In the genomic region with DNA sequence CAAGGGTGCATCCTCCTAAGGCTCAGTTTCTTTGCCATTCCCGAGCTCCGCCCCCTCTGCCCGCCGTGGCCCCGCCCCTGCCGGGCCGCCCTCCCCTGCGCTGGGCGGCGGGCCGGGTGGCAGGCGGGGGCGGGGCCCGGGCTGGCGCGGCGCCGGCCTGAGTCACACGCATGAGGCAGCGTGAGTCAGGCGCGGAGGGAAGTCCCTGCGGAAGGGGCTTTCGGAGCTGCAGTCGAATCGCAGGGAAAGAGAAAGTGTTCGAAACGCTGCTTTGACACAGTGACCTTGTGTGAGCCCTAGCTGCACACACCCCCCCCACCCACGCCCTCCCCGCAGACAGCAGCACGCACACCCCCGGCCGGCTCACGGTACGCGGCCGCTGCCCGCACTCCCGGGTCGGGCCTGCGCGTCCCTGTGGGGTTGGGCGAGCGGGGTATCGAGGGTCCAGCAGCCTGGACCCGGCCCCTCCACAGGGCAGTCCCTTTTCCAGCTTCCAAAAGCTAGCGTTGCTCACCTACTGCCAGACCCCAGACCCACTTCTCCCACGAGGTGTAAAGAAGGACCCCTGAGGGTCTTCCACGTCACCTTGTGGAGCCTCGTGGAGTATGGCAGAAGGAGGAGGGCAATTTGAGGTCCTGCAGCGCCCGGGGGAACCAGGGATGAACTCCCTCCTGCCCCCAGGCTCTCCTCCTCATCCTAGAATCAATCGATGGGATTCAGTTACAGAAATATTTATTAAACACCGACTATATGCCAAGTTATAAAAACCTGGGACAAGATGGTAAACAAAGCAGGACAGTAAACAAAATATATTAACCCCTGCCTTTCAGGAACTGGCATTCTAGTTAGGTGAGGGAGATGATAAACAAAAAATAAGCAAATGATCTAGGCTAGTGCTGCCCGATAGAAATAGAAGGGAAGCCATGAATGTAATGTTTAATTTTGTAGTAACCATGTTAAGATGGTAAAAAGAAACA, we compare ENCODE assay signal across 8 cellular contexts. TPM values are rescaled to one million over a fixed set of nuclear protein-coding genes. Genes with fewer than 3 reads are reported as not detected.
DNase-seq lines count a peak whose midpoint lies in the region; ATAC-seq lines count a peak whose summit lies in the region.

No MANE protein-coding gene starts in this region.

- DNase-seq in CMK (ENCODE audit: low read depth), result peak; percentile 87
- DNase-seq in HPDE6-E6E7 (ENCODE audit: extremely low spot score), result peak; percentile 96
- peak; percentile 91 for DNase-seq in NOMO-1 treated with DMSO at 0.1 percent for 48 hours (lab: John Stamatoyannopoulos, UW; ENCODE audit: unreplicated experiment)
- peak; percentile 90 for DNase-seq in activated CD8-positive, alpha-beta memory T cell treated with anti-CD3 and anti-CD28 coated beads, Interleukin-2, amount 50 U/mL, for 1 hour (ENCODE audit: extremely low read depth)
- peak; percentile 87 for DNase-seq in stimulated activated CD8-positive, alpha-beta memory T cell treated with anti-CD3 and anti-CD28 coated beads, Interleukin-15, amount 100 ng/mL, for 24 hours (ENCODE audit: low read depth)

- H3K27ac ChIP-seq in mesodermal cell (ENCODE audit: low read depth, low read length, severe bottlenecking), result peak overlapping the region; percentile 89

- H3K9ac ChIP-seq in endocrine pancreas (ENCODE audit: control insufficient read depth, insufficient read depth, low read length), result peak overlapping the region; percentile 92

- no peaks in the 10 kb centered on the region for H3K36me3 ChIP-seq in endocrine pancreas (ENCODE audit: control insufficient read depth, insufficient read depth, low read length)
- H3K36me3 ChIP-seq in mesodermal cell (ENCODE audit: control insufficient read depth, insufficient read depth, low read length), result no peaks in the 10 kb centered on the region

- H3K4me3 ChIP-seq in endocrine pancreas (ENCODE audit: control insufficient read depth, insufficient read depth, low read length) (peak overlapping the region; percentile 65), mesodermal cell (ENCODE audit: extremely low read depth, insufficient read depth, low read length, poor library complexity, severe bottlenecking) (peak overlapping the region; percentile 36)

- no peaks in the 10 kb centered on the region for H3K27me3 ChIP-seq in endocrine pancreas (ENCODE audit: control insufficient read depth, insufficient read depth, low read length)

- peak; percentile 88 for ATAC-seq in GM19468 (IDR thresholded peaks at IDR 0.05; ENCODE audit: extremely low read depth, unreplicated experiment)

- H3K9me3 ChIP-seq in endocrine pancreas (ENCODE audit: control insufficient read depth, low read length), result no peaks in the 10 kb centered on the region
- H3K9me3 ChIP-seq in mesodermal cell (ENCODE audit: control insufficient read depth, low read length), result no peaks in the 10 kb centered on the region

- H3K4me1 ChIP-seq in endocrine pancreas (ENCODE audit: control insufficient read depth, insufficient read depth, low read length), result no peaks in the 10 kb centered on the region
- H3K4me1 ChIP-seq in mesodermal cell (ENCODE audit: control insufficient read depth, insufficient read depth, low read length, poor library complexity, severe bottlenecking), result peaks cover 23% of the 10 kb centered on the region

- WGBS in mesodermal cell (ENCODE audit: insufficient coverage in 2 of 2), 2 experiments, result 10 to 13% methylated on average over 20 to 22 of the region's 55 CpGs

RNA-seq across cellular contexts. Expression of a gene that starts 12.4 kb away (rescaled TPM):
- 1,202 TPM for polyA plus RNA-seq in mesodermal cell (2013, experiment 1 of 2)
- 1,112 TPM for polyA plus RNA-seq in mesodermal cell (2013, experiment 2 of 2)

RNA-seq across cellular contexts. Expression of a gene that starts 24.6 kb away (rescaled TPM):
- polyA plus RNA-seq in mesodermal cell (2013, experiment 1 of 2), result 23.0 TPM
- 21.6 TPM for polyA plus RNA-seq in mesodermal cell (2013, experiment 2 of 2)

Comparison
In these comparisons a context has a peak if more than half of its experiments do, and no peak if none do; other contexts are left out.
1. Peak in every context shown above with its lines: DNase-seq, ATAC-seq, H3K4me3 ChIP-seq and H3K27ac ChIP-seq.